Comparison of ENCODE assay signal across 1 cellular context in the genomic region with DNA sequence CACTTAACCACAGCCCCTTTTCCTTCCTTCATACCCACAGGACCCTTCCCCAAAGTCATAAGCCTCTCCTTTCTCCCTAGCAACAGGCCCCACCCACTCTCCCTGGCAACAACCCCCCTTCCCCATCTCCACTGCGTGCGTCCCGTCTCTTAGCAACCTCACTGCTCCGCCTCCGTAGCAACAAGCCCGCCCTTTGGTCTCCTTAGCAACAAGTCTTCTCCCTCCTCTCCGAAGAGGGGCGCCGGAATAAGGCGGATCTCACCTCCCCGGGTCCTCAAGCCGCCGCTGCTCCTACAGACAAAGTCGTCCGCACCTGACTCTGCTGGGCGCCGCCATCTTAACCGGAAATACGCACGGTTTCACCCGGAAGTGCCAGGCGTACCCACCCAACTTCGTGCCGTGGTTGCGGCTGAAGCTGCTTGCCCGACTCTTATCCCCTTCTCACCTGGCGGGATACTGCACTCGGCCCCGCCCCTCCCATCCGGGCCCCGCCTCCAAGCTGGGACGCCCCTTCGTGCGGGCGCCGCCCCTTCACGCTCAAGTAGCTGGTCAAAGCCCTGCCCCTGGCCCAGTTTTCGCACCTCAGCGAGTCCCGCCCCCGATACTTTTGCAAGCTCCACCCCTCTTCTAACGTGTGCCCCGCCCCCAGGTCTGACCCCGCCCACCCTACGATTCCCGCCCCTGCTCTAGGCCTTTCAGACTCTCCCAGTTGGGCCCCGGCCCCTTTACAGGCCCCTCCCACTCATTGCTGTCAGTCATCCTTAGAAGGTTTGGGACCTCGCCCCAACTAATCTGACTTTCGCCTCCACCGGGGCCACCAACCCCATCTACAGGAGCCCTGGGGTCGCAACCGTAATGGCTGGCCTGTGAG.
TF ChIP-seq lines count a peak whose summit lies in the region.

TSS of gene HSPBP1 (minus strand) at position 338 of the 871 bp plus-strand sequence. CDS start 502 bp downstream, outside the sequence.

TF ChIP-seq in GM12878, 131 proteins besides CTCF, POLR2A, EP300 and RAD21 (continued from another document and continues in another):
- TF ChIP-seq, protein P1, sequence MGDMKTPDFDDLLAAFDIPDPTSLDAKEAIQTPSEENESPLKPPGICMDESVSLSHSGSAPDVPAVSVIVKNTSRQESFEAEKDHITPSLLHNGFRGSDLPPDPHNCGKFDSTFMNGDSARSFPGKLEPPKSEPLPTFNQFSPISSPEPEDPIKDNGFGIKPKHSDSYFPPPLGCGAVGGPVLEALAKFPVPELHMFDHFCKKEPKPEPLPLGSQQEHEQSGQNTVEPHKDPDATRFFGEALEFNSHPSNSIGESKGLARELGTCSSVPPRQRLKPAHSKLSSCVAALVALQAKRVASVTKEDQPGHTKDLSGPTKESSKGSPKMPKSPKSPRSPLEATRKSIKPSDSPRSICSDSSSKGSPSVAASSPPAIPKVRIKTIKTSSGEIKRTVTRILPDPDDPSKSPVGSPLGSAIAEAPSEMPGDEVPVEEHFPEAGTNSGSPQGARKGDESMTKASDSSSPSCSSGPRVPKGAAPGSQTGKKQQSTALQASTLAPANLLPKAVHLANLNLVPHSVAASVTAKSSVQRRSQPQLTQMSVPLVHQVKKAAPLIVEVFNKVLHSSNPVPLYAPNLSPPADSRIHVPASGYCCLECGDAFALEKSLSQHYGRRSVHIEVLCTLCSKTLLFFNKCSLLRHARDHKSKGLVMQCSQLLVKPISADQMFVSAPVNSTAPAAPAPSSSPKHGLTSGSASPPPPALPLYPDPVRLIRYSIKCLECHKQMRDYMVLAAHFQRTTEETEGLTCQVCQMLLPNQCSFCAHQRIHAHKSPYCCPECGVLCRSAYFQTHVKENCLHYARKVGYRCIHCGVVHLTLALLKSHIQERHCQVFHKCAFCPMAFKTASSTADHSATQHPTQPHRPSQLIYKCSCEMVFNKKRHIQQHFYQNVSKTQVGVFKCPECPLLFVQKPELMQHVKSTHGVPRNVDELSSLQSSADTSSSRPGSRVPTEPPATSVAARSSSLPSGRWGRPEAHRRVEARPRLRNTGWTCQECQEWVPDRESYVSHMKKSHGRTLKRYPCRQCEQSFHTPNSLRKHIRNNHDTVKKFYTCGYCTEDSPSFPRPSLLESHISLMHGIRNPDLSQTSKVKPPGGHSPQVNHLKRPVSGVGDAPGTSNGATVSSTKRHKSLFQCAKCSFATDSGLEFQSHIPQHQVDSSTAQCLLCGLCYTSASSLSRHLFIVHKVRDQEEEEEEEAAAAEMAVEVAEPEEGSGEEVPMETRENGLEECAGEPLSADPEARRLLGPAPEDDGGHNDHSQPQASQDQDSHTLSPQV (IDR thresholded peaks at IDR 0.05) = no peak
- TF ChIP-seq KAT2A (conservative IDR thresholded peaks at IDR 0.05; ENCODE audit: control insufficient read depth, low read depth, low read length) (no peak), SUPT20H (IDR thresholded peaks at IDR 0.05; ENCODE audit: borderline replicate concordance, control insufficient read depth, low read depth, low read length) (no peak), ZSCAN29 (IDR thresholded peaks at IDR 0.05) (no peak), NRF1 (conservative IDR thresholded peaks at IDR 0.05; ENCODE audit: low read depth, low read length) (no peak), USF1 (IDR thresholded peaks at IDR 0.05; ENCODE audit: borderline replicate concordance, extremely low read length, insufficient read depth, low read depth, low read length) (no peak), WRNIP1 (IDR thresholded peaks at IDR 0.05; ENCODE audit: borderline replicate concordance, low read depth, low read length) (no peak), JUND (IDR thresholded peaks at IDR 0.05; ENCODE audit: low read depth, low read length) (no peak), KLF5 (IDR thresholded peaks at IDR 0.05; ENCODE audit: partially characterized antibody) (peak; percentile 43), ETV6 (conservative IDR thresholded peaks at IDR 0.05 in 1 of 2, IDR thresholded peaks at IDR 0.05 in 1 of 2; ENCODE audit: borderline replicate concordance in 1 of 2, low read depth in 1 of 2) (no peak; a peak in 1 of 4 replicates), PKNOX1 (IDR thresholded peaks at IDR 0.05) (peak; percentile 95), POLR2AphosphoS2 (IDR thresholded peaks at IDR 0.05; ENCODE audit: low read depth, low read length) (no peak), MXI1 (IDR thresholded peaks at IDR 0.05; ENCODE audit: low read depth, low read length) (peak; percentile 97), RFX5 (IDR thresholded peaks at IDR 0.05; ENCODE audit: low read depth, low read length) (0 out of 2 replicates have a peak, but pooled peaks have one; percentile 22), ASH2L (IDR thresholded peaks at IDR 0.05; ENCODE audit: borderline replicate concordance, low read depth) (peak; percentile 67; the same call in 1 of the 2 replicates), NFIC (IDR thresholded peaks at IDR 0.05; ENCODE audit: low read depth, low read length) (no peak), MEF2A (IDR thresholded peaks at IDR 0.05; ENCODE audit: insufficient read depth, low read depth, low read length) (no peak), RB1 (IDR thresholded peaks at IDR 0.05; ENCODE audit: borderline replicate concordance) (peak; percentile 62; the same call in 1 of the 2 replicates), ZZZ3 (IDR thresholded peaks at IDR 0.05; ENCODE audit: control insufficient read depth, insufficient read length, low read depth) (no peak), HDAC2 (IDR thresholded peaks at IDR 0.05) (no peak), CEBPZ (IDR thresholded peaks at IDR 0.05; ENCODE audit: low read depth, low read length) (no peak), CHD1 (IDR thresholded peaks at IDR 0.05; ENCODE audit: low read depth, low read length) (no peak), IRF4 (IDR thresholded peaks at IDR 0.05; ENCODE audit: low read depth, low read length) (no peak), SMARCA5 (IDR thresholded peaks at IDR 0.05) (no peak), SRF (IDR thresholded peaks at IDR 0.05; ENCODE audit: low read depth in 2 of 2, low read length in 2 of 2) (no peak), E4F1 (IDR thresholded peaks at IDR 0.05; ENCODE audit: borderline replicate concordance, partially characterized antibody) (no peak), SIX5 (IDR thresholded peaks at IDR 0.05; ENCODE audit: low read depth, low read length, severe bottlenecking) (peak; percentile 55), PAX5 (IDR thresholded peaks at IDR 0.05; ENCODE audit: borderline replicate concordance, low read depth, low read length) (peak; percentile 93)
- TF ChIP-seq, protein P2, sequence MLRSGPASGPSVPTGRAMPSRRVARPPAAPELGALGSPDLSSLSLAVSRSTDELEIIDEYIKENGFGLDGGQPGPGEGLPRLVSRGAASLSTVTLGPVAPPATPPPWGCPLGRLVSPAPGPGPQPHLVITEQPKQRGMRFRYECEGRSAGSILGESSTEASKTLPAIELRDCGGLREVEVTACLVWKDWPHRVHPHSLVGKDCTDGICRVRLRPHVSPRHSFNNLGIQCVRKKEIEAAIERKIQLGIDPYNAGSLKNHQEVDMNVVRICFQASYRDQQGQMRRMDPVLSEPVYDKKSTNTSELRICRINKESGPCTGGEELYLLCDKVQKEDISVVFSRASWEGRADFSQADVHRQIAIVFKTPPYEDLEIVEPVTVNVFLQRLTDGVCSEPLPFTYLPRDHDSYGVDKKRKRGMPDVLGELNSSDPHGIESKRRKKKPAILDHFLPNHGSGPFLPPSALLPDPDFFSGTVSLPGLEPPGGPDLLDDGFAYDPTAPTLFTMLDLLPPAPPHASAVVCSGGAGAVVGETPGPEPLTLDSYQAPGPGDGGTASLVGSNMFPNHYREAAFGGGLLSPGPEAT (IDR thresholded peaks at IDR 0.05; ENCODE audit: low read depth) = peak; percentile 96
- TF ChIP-seq, protein P3, sequence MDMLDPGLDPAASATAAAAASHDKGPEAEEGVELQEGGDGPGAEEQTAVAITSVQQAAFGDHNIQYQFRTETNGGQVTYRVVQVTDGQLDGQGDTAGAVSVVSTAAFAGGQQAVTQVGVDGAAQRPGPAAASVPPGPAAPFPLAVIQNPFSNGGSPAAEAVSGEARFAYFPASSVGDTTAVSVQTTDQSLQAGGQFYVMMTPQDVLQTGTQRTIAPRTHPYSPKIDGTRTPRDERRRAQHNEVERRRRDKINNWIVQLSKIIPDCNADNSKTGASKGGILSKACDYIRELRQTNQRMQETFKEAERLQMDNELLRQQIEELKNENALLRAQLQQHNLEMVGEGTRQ (IDR thresholded peaks at IDR 0.05; ENCODE audit: borderline replicate concordance, low read depth, low read length) = no peak; the same call in 1 of the 2 replicates
- TF ChIP-seq, protein P4, sequence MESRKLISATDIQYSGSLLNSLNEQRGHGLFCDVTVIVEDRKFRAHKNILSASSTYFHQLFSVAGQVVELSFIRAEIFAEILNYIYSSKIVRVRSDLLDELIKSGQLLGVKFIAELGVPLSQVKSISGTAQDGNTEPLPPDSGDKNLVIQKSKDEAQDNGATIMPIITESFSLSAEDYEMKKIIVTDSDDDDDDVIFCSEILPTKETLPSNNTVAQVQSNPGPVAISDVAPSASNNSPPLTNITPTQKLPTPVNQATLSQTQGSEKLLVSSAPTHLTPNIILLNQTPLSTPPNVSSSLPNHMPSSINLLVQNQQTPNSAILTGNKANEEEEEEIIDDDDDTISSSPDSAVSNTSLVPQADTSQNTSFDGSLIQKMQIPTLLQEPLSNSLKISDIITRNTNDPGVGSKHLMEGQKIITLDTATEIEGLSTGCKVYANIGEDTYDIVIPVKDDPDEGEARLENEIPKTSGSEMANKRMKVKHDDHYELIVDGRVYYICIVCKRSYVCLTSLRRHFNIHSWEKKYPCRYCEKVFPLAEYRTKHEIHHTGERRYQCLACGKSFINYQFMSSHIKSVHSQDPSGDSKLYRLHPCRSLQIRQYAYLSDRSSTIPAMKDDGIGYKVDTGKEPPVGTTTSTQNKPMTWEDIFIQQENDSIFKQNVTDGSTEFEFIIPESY (IDR thresholded peaks at IDR 0.05) = no peak
- TF ChIP-seq, protein P5, sequence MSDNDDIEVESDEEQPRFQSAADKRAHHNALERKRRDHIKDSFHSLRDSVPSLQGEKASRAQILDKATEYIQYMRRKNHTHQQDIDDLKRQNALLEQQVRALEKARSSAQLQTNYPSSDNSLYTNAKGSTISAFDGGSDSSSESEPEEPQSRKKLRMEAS (IDR thresholded peaks at IDR 0.05; ENCODE audit: low read depth, low read length) = peak; percentile 93
- TF ChIP-seq, protein P6, sequence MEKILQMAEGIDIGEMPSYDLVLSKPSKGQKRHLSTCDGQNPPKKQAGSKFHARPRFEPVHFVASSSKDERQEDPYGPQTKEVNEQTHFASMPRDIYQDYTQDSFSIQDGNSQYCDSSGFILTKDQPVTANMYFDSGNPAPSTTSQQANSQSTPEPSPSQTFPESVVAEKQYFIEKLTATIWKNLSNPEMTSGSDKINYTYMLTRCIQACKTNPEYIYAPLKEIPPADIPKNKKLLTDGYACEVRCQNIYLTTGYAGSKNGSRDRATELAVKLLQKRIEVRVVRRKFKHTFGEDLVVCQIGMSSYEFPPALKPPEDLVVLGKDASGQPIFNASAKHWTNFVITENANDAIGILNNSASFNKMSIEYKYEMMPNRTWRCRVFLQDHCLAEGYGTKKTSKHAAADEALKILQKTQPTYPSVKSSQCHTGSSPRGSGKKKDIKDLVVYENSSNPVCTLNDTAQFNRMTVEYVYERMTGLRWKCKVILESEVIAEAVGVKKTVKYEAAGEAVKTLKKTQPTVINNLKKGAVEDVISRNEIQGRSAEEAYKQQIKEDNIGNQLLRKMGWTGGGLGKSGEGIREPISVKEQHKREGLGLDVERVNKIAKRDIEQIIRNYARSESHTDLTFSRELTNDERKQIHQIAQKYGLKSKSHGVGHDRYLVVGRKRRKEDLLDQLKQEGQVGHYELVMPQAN (conservative IDR thresholded peaks at IDR 0.05) = peak; percentile 97
